15 cellular contexts compared by ENCODE assay signal in the genomic region with DNA sequence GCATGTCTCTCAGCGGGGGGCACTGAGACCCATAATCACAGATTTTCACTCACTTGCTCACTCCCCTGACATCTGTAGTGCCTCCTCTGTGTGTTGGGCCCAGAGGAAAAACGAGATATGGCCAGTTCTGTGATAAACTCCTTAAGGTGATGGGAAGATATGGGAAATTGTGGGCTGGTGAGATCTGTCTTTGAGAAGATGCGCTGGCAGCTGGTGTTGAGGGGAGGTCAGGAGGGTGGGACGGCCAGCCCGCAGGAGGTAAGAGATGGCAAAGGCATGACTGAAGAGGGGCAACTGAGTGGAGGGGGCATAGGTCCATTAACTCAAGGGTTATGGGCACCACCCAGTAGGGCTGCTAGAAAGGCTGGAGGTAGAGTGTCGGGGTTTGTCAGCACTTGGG.
DNase-seq lines count a peak whose midpoint lies in the region; ATAC-seq, FAIRE-seq and TF ChIP-seq lines count a peak whose summit lies in the region.
"Had no signal": no experiment of that assay in that cellular context is flagged by ENCODE, and none has a peak within 500 bp of the region (broad histone marks: within the 10 kb centered on the region; RNA-seq: fewer than 3 reads in every experiment).

No MANE protein-coding gene starts in this region.

- no peaks in the 10 kb centered on the region for H3K27me3 ChIP-seq in bronchial epithelial cell (ENCODE audit: control insufficient read depth, insufficient read depth, low read length)
- H3K27me3 ChIP-seq: BLaER1 had no signal

- no peak overlapping the region for H3K4me3 Mint-ChIP-seq in activated naive CD4-positive, alpha-beta T cell treated with anti-CD3 and anti-CD28 coated beads, Interleukin-2, amount 10 ng/mL, durations not matched to agents 7 days and 5 days
- H3K4me3 Mint-ChIP-seq in naive B cell, result peak overlapping the region in 1 of 8 donors; percentile 32
- H3K4me3 Mint-ChIP-seq: GM23338 had no signal

- no peaks in the 10 kb centered on the region for H3K9me3 Mint-ChIP-seq in activated naive CD4-positive, alpha-beta T cell treated with anti-CD3 and anti-CD28 coated beads, Interleukin-2, amount 10 ng/mL, durations not matched to agents 7 days and 5 days
- no peaks in the 10 kb centered on the region for H3K9me3 Mint-ChIP-seq in naive B cell
- H3K9me3 Mint-ChIP-seq: GM23338 had no signal

- H3K27ac ChIP-seq in substantia nigra (ENCODE audit: low read depth, low read length, poor library complexity, severe bottlenecking), result no peak overlapping the region
- H3K27ac ChIP-seq: 22Rv1, BLaER1 had no signal

- no peak for DNase-seq in activated naive CD4-positive, alpha-beta T cell treated with anti-CD3 and anti-CD28 coated beads, Interleukin-2, amount 10 ng/mL, durations not matched to agents 7 days and 5 days
- DNase-seq in activated naive CD4-positive, alpha-beta T cell treated with anti-CD3 and anti-CD28 coated beads, Interleukin-2, amount 50 U/mL, for 16 hours, result no peak
- no peak for DNase-seq in bronchial epithelial cell (ENCODE audit: low read depth)
- no peak for DNase-seq in naive B cell
- DNase-seq in substantia nigra (lab: John Stamatoyannopoulos, UW), result no peak
- DNase-seq in GM13976 (ENCODE audit: low spot score), result no peak
- DNase-seq: Calu3, DMS 273 treated with DMSO at 0.1 percent for 48 hours, H7, IMR-90 had no signal

- no peak for ATAC-seq in naive B cell (ENCODE audit: low read depth in 2 of 2)
- ATAC-seq in GM21515 (IDR thresholded peaks at IDR 0.05; ENCODE audit: unreplicated experiment), result no peak
- ATAC-seq: GM12878, GM23338 had no signal

- H3K36me3 ChIP-seq in bronchial epithelial cell (ENCODE audit: control insufficient read depth, insufficient read depth, low read length), result peaks cover 38% of the 10 kb centered on the region

- H3K27ac Mint-ChIP-seq in activated naive CD4-positive, alpha-beta T cell treated with anti-CD3 and anti-CD28 coated beads, Interleukin-2, amount 10 ng/mL, durations not matched to agents 7 days and 5 days, result peak overlapping the region; percentile 47
- peak overlapping the region; percentile 30 to 83 (median 64) for H3K27ac Mint-ChIP-seq in naive B cell
- H3K27ac Mint-ChIP-seq: GM23338 had no signal

- peak; percentile 86 for FAIRE-seq in bronchial epithelial cell (lab: Jason Lieb, UNC)
- FAIRE-seq: GM12878 had no signal

- CTCF ChIA-PET in activated naive CD4-positive, alpha-beta T cell treated with anti-CD3 and anti-CD28 coated beads, Interleukin-2, amount 10 ng/mL, durations not matched to agents 7 days and 5 days (lab: Charles Lee), result no interaction called here

- H3K4me3 ChIP-seq in bronchial epithelial cell (ENCODE audit: low read depth, low read length), result no peak overlapping the region
- H3K4me3 ChIP-seq: BLaER1, GM12878, GM23338 had no signal

- H3K36me3 Mint-ChIP-seq in activated naive CD4-positive, alpha-beta T cell treated with anti-CD3 and anti-CD28 coated beads, Interleukin-2, amount 10 ng/mL, durations not matched to agents 7 days and 5 days, result peaks cover 43% of the 10 kb centered on the region
- peaks cover 35 to 45% of the 10 kb centered on the region in 2 donors for H3K36me3 Mint-ChIP-seq in naive B cell

- no peaks in the 10 kb centered on the region for H3K4me1 Mint-ChIP-seq in activated naive CD4-positive, alpha-beta T cell treated with anti-CD3 and anti-CD28 coated beads, Interleukin-2, amount 10 ng/mL, durations not matched to agents 7 days and 5 days
- peaks cover 12 to 31% (median 15%) of the 10 kb centered on the region in 3 donors for H3K4me1 Mint-ChIP-seq in naive B cell
- H3K4me1 Mint-ChIP-seq: GM23338 had no signal

- H3K27me3 Mint-ChIP-seq in activated naive CD4-positive, alpha-beta T cell treated with anti-CD3 and anti-CD28 coated beads, Interleukin-2, amount 10 ng/mL, durations not matched to agents 7 days and 5 days, result no peaks in the 10 kb centered on the region
- no peaks in the 10 kb centered on the region for H3K27me3 Mint-ChIP-seq in naive B cell

- TF ChIP-seq CTCF in bronchial epithelial cell (IDR thresholded peaks at IDR 0.05; ENCODE audit: insufficient read depth, low read length, severe bottlenecking), result no peak
- no peak for TF ChIP-seq CTCF in GM13976 (IDR thresholded peaks at IDR 0.05; ENCODE audit: borderline replicate concordance, control extremely low read depth, extremely low read depth, insufficient read depth, missing control alignments)

- in situ Hi-C loops in GM13976 (cut with MboI; ENCODE audit: low sequenced_read_pairs, unreplicated experiment), result no loop called here
